ENCODE assay signal across 8 cellular contexts in the genomic region with DNA sequence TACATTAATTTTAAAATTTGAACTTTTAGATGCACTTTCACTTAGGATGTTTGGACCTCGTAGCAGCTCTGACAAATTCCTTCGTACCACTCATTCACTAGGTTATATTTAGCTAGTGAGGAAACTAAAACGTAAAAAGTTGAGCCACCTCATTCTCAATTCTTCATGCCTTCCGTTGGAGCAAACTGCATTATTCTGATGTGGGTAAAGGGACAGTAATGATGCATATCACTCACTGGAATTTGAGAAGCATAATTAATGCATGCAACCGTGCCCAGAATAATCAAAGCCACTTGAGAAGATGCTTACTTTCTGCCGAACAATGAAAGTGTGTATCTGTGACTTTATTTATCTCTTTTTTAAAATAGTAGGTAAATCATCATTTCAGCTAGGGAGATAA. TPM values are rescaled to one million over a fixed set of nuclear protein-coding genes. Genes with fewer than 3 reads are reported as not detected.
DNase-seq lines count a peak whose midpoint lies in the region; ATAC-seq and TF ChIP-seq lines count a peak whose summit lies in the region.

No MANE protein-coding gene starts in this region.

- H3K27me3 ChIP-seq in stomach: no peaks in the 10 kb centered on the region

- no peaks in the 10 kb centered on the region for H3K27me3 Mint-ChIP-seq in activated T-cell treated with anti-CD3 and anti-CD28 coated beads, Interleukin-2, amount 50 U/mL, for 72 hours (ENCODE audit: low read depth)

- no peak for DNase-seq in activated T-cell treated with anti-CD3 and anti-CD28 coated beads, Interleukin-2, amount 50 U/mL, for 72 hours
- DNase-seq in activated T-cell treated with anti-CD3 and anti-CD28 coated beads for 4 hours (no peak), fibroblast of the aortic adventitia (ENCODE audit: low read depth) (peak; percentile 41), stomach (no peak), cerebellar cortex (ENCODE audit: low spot score) (no peak)

- peak overlapping the region; percentile 75 for H3K4me3 ChIP-seq in fibroblast of the aortic adventitia (ENCODE audit: low read depth, low read length)
- H3K4me3 ChIP-seq in stomach: peak overlapping the region in 1 of 4 donors; percentile 86

- H3K36me3 Mint-ChIP-seq in activated T-cell treated with anti-CD3 and anti-CD28 coated beads, Interleukin-2, amount 50 U/mL, for 72 hours (ENCODE audit: insufficient read depth in 2 of 2): peaks cover 21 to 37% of the 10 kb centered on the region in 2 donors

- 19 to 28% (median 21%) methylated on average over 6 of the region's 6 CpGs for whole genome bisulfite sequencing in stomach, 5 donors

- TF ChIP-seq CTCF in VCaP (conservative IDR thresholded peaks at IDR 0.05) (no peak), fibroblast of the aortic adventitia (IDR thresholded peaks at IDR 0.05; ENCODE audit: insufficient read depth, low read length) (no peak), stomach (IDR thresholded peaks at IDR 0.05) (no peak)

- no peak for TF ChIP-seq POLR2A in stomach (IDR thresholded peaks at IDR 0.05)

- no peaks in the 10 kb centered on the region for H3K9me3 ChIP-seq in stomach

- H3K27ac ChIP-seq in VCaP (peak overlapping the region; percentile 86), stomach (peak overlapping the region in 4 of 5 donors; percentile 95 to 100 (median 97))

- peaks cover 26 to 61% (median 44%) of the 10 kb centered on the region in 4 donors for H3K4me1 ChIP-seq in stomach

- H3K4me1 Mint-ChIP-seq in activated T-cell treated with anti-CD3 and anti-CD28 coated beads, Interleukin-2, amount 50 U/mL, for 72 hours (ENCODE audit: low read depth): peaks cover 69% of the 10 kb centered on the region

- intact Hi-C loops in stomach (cut with DNase I; ENCODE audit: low total_unique reads): no loop called here

- no peak for ATAC-seq in activated T-cell treated with anti-CD3 and anti-CD28 coated beads, Interleukin-2, amount 50 U/mL, for 72 hours (replicated peaks in 1 of 2)
- ATAC-seq in HG03457 (IDR thresholded peaks at IDR 0.05; ENCODE audit: unreplicated experiment): no peak
- ATAC-seq in HG03039 (IDR thresholded peaks at IDR 0.05; ENCODE audit: unreplicated experiment): no peak

- H3K27ac Mint-ChIP-seq in activated T-cell treated with anti-CD3 and anti-CD28 coated beads, Interleukin-2, amount 50 U/mL, for 72 hours: peak overlapping the region; percentile 98

- no peaks in the 10 kb centered on the region for H3K9me3 Mint-ChIP-seq in activated T-cell treated with anti-CD3 and anti-CD28 coated beads, Interleukin-2, amount 50 U/mL, for 72 hours

- H3K4me3 Mint-ChIP-seq in activated T-cell treated with anti-CD3 and anti-CD28 coated beads, Interleukin-2, amount 50 U/mL, for 72 hours: peak overlapping the region; percentile 85 to 98

- peaks cover 0 to 34% (median 25%) of the 10 kb centered on the region in 4 donors for H3K36me3 ChIP-seq in stomach

- no peak for TF ChIP-seq EP300 in stomach (IDR thresholded peaks at IDR 0.05)

RNA-seq across cellular contexts. Expression of a gene that starts 2.2 kb away (rescaled TPM):
- total RNA-seq in activated T-cell treated with anti-CD3 and anti-CD28 coated beads, Interleukin-2, amount 50 U/mL, for 72 hours: 10 to 100 TPM; 80.8 to 82.9 TPM
- total RNA-seq in fibroblast of the aortic adventitia (ENCODE audit: low replicate concordance): 32.9 and 77.0 TPM in 2 replicates
- 10 to 100 TPM in 4 of 5 donors, 1 to 10 TPM in 1; 5.5 to 64.8 (median 47.8) TPM for total RNA-seq in stomach
- polyA plus RNA-seq in stomach: 10 to 100 TPM; 13.0 to 14.7 (median 14.1) TPM

RNA-seq across cellular contexts. Expression of a gene that starts 2.7 kb away (rescaled TPM):
- total RNA-seq in activated T-cell treated with anti-CD3 and anti-CD28 coated beads, Interleukin-2, amount 50 U/mL, for 72 hours: 10 to 100 TPM; 31.6 to 35.3 TPM
- total RNA-seq in fibroblast of the aortic adventitia (ENCODE audit: low replicate concordance) (14.8 and 16.1 TPM in 2 replicates), stomach (10 to 100 TPM in 3 of 5 donors, 1 to 10 TPM in 2; 2.3 to 81.4 (median 10.9) TPM)
- 1 to 10 TPM; 1.6 to 2.0 (median 1.8) TPM for polyA plus RNA-seq in stomach

RNA-seq across cellular contexts. Expression of a gene that starts 36.8 kb away (rescaled TPM):
- under 1 TPM; 0.24 to 0.35 TPM for total RNA-seq in activated T-cell treated with anti-CD3 and anti-CD28 coated beads, Interleukin-2, amount 50 U/mL, for 72 hours
- total RNA-seq in fibroblast of the aortic adventitia (ENCODE audit: low replicate concordance) (1.2 and 6.4 TPM in 2 replicates), stomach (10 to 100 TPM in 2 of 5 donors, 1 to 10 TPM in 3; 2.5 to 33.6 (median 6.4) TPM)
- polyA plus RNA-seq in stomach: 1 to 10 TPM in 1 of 3 donors, under 1 TPM in 1, not detected in 1; 0.19 to 6.8 TPM
